Comparison of ENCODE assay signal across 2 cellular contexts in the genomic region with DNA sequence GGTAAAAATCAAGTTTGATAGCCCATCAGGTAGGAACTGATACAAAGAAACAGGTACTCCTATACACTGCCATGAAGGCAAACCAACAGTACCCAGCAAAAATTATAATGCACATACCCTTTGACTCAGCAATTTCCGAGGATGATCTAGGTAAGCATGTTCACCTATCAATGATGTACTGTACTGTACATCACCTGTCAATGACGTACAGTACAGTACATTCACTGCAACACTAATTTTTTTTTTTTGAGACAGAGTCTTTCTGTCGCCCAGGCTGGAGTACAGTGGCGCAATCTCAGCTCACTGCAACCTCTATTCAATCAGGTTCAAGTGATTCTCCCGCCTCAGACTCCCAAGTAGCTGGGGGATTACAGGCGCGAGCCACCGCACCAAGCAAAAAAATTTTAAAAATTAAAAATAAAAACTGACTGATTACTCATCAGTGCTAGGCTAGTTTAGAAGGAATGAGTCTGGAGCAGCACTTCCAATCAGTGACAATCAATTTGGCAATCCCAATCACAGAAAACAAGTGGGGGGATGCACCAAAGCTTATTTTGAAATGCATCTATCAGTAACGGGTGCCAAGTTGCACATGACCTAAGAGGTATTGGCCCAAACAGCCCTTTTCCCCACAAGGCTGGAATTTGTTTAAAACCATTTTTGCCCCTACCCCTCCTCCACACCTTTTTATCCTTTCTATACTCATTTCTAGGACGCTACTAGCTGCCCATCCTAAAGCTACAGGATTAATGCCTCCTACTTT.
TF ChIP-seq lines count a peak whose summit lies in the region.

No MANE protein-coding gene starts in this region.

TF ChIP-seq in IMR-90, 13 proteins besides CTCF, POLR2A, EP300 and RAD21:
- TF ChIP-seq CEBPB (IDR thresholded peaks at IDR 0.05; ENCODE audit: low read depth, low read length): no peak
- 0 out of 2 replicates have a peak, but pooled peaks have one; percentile 9 for TF ChIP-seq MAFK (IDR thresholded peaks at IDR 0.05; ENCODE audit: low read depth, low read length)

TF ChIP-seq in GM12878, 131 proteins besides CTCF, POLR2A, EP300 and RAD21:
- no peak for TF ChIP-seq ZBED1 (IDR thresholded peaks at IDR 0.05; ENCODE audit: borderline replicate concordance)
- TF ChIP-seq PML (IDR thresholded peaks at IDR 0.05; ENCODE audit: low read length): peak; percentile 42; the same call in 1 of the 2 replicates
- TF ChIP-seq ESRRA (IDR thresholded peaks at IDR 0.05; ENCODE audit: low read length): no peak
- TF ChIP-seq POLR2AphosphoS5 (IDR thresholded peaks at IDR 0.05; ENCODE audit: low read length): peak; percentile 62
TF ChIP-seq in GM12878: peak in this region for 2.
